1 cellular context compared by ENCODE assay signal in genomic region chr15:79054350-79054749, GRCh38.
TF ChIP-seq lines count a peak whose summit lies in the region.

No MANE protein-coding gene starts in this region.

TF ChIP-seq in HepG2, 621 proteins besides CTCF, POLR2A, EP300 and RAD21 (continued from another document):
- no peak for TF ChIP-seq ZBTB49 (CRISPR knock-in tag; IDR thresholded peaks at IDR 0.05; ENCODE audit: borderline replicate concordance)
- no peak for TF ChIP-seq ZNF235 (CRISPR knock-in tag; IDR thresholded peaks at IDR 0.05; ENCODE audit: borderline replicate concordance)
- no peak for TF ChIP-seq MAX (IDR thresholded peaks at IDR 0.05)
- no peak for TF ChIP-seq HNRNPUL1 (IDR thresholded peaks at IDR 0.05; ENCODE audit: low read depth, low read length)
